In the genomic region with DNA sequence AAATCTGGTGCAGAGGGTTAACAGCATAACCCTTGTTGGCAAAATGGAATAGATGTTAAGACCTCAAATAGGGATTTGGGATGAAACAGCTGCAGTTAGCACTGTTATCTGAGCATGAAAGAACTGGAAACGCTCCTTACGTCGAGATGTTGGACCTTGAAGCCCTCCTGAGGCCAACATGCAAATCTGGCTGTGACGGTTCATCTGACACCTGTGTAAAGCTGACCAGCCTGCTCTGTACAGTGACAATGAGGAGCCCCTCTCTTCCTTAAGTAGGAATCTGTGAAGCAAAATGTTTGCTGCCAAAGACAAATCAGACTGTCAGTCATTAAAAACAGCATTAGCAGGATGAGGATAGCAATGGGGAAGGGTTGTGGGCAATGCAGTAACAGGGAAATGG, we compare ENCODE assay signal across 26 cellular contexts. TPM values are rescaled to one million over a fixed set of nuclear protein-coding genes. Genes with fewer than 3 reads are reported as not detected.
DNase-seq lines count a peak whose midpoint lies in the region; ATAC-seq, FAIRE-seq and TF ChIP-seq lines count a peak whose summit lies in the region.
"Had no signal": no experiment of that assay in that cellular context is flagged by ENCODE, and none has a peak within 500 bp of the region (broad histone marks: within the 10 kb centered on the region; RNA-seq: fewer than 3 reads in every experiment).

No MANE protein-coding gene starts in this region.

- H3K9me2 ChIP-seq in DOHH2 (replicated peaks; ENCODE audit: control insufficient read depth, low read length) (no peaks in the 10 kb centered on the region), Karpas-422 (replicated peaks; ENCODE audit: insufficient read depth, low read length) (no peaks in the 10 kb centered on the region)

- H3K9me3 ChIP-seq in DOHH2 (ENCODE audit: control insufficient read depth, insufficient read depth, low read length) (no peaks in the 10 kb centered on the region), Karpas-422 (ENCODE audit: low read length) (no peaks in the 10 kb centered on the region), GM12878 (replicated peaks; ENCODE audit: control insufficient read depth, insufficient read depth, low read length) (no peaks in the 10 kb centered on the region)
- H3K9me3 ChIP-seq: BLaER1 treated with 17β-estradiol and CSF1 and Interleukin-3, amounts not matched to agents 10 nM and 100 nM; SJCRH30 had no signal

- H2AFZ ChIP-seq in Karpas-422 (ENCODE audit: low read length) (no peak overlapping the region), GM12878 (ENCODE audit: control insufficient read depth, low read depth, low read length) (no peak overlapping the region)
- H2AFZ ChIP-seq: GM23248, PC-9 had no signal

- H3K36me3 ChIP-seq in DOHH2 (ENCODE audit: control insufficient read depth, low read length): peaks cover 36% of the 10 kb centered on the region
- H3K36me3 ChIP-seq in Karpas-422 (ENCODE audit: insufficient read depth, low read length): peaks cover 9% of the 10 kb centered on the region
- H3K36me3 ChIP-seq in GM12878 (ENCODE audit: control insufficient read depth in 2 of 2, insufficient read depth in 2 of 2, low read length in 1 of 2): peaks cover 9 to 16% of the 10 kb centered on the region in 2 experiments

- intact Hi-C loops in GM12878 (cut with micrococcal nuclease; ENCODE audit: unreplicated experiment) (no loop called here), posterior cingulate gyrus (cut with DNase I) (no loop called here)

- peaks cover 3% of the 10 kb centered on the region for H3K27me3 Mint-ChIP-seq in type B pancreatic cell

- no peak for TF ChIP-seq EP300 in GM12878 (IDR thresholded peaks at IDR 0.05; ENCODE audit: borderline replicate concordance in 1 of 2, control insufficient read depth in 1 of 2, low read depth in 2 of 2, low read length in 2 of 2)

- RAD21 ChIA-PET in GM12878 (lab: Charles Lee; ENCODE audit: unreplicated experiment): interaction anchor here (0.6 kb wide), 1 partner anchor 757 kb away, joined by 3 read pairs; no protein-coding TSS in a partner anchor

- H3K4me1 ChIP-seq in DOHH2 (ENCODE audit: control insufficient read depth, low read length) (peaks cover 43% of the 10 kb centered on the region), Karpas-422 (ENCODE audit: low read length) (peaks cover 48% of the 10 kb centered on the region), GM12878 (ENCODE audit: control insufficient read depth, insufficient read depth, low read length) (peaks cover 14% of the 10 kb centered on the region)
- H3K4me1 ChIP-seq: SJCRH30 had no signal

- TF ChIP-seq CTCF in DOHH2 (IDR thresholded peaks at IDR 0.05; ENCODE audit: low read depth, low read length, poor library complexity, severe bottlenecking) (no peak), GM12878 (IDR thresholded peaks at IDR 0.05 in 2 of 3, conservative IDR thresholded peaks at IDR 0.05 in 1 of 3; ENCODE audit: control insufficient read depth in 2 of 3, extremely low read depth in 1 of 3, insufficient read depth in 1 of 3, low read depth in 3 of 3, low read length in 3 of 3) (no peak), type B pancreatic cell (conservative IDR thresholded peaks at IDR 0.05) (no peak)

- no peaks in the 10 kb centered on the region for H4K20me1 ChIP-seq in DOHH2 (ENCODE audit: control insufficient read depth, insufficient read depth, low read depth, low read length)
- H4K20me1 ChIP-seq in Karpas-422 (ENCODE audit: insufficient read depth, low read depth, low read length): 0 out of 2 replicates have a peak, but pooled peaks cover 4% of the 10 kb centered on the region
- H4K20me1 ChIP-seq in GM12878 (ENCODE audit: control insufficient read depth, insufficient read depth): no peaks in the 10 kb centered on the region

- no peak for ATAC-seq in GM12878
- ATAC-seq in HG03354 (IDR thresholded peaks at IDR 0.05; ENCODE audit: poor library complexity, severe bottlenecking, unreplicated experiment): no peak
- no peak for ATAC-seq in GM18867 (IDR thresholded peaks at IDR 0.05; ENCODE audit: unreplicated experiment)
- ATAC-seq: Right ventricle myocardium inferior, SK-N-SH treated with all-trans-retinoic acid at 6 μM for 48 hours had no signal

- H3K4me2 ChIP-seq in DOHH2 (ENCODE audit: low read length) (peak overlapping the region; percentile 46), Karpas-422 (ENCODE audit: low read depth, low read length, poor library complexity, severe bottlenecking) (peak overlapping the region; percentile 52), GM12878 (ENCODE audit: control insufficient read depth, insufficient read depth) (no peak overlapping the region)
- H3K4me2 ChIP-seq: BLaER1 treated with 17β-estradiol and CSF1 and Interleukin-3, amounts not matched to agents 10 nM and 100 nM; PC-9 had no signal

- peaks cover 8% of the 10 kb centered on the region for H3K4me1 Mint-ChIP-seq in type B pancreatic cell (ENCODE audit: unreplicated experiment)

- H3K27me3 ChIP-seq in DOHH2 (ENCODE audit: control insufficient read depth, low read length): no peaks in the 10 kb centered on the region
- H3K27me3 ChIP-seq in Karpas-422 (ENCODE audit: low read length): no peaks in the 10 kb centered on the region
- H3K27me3 ChIP-seq in GM12878 (replicated peaks in 1 of 2; ENCODE audit: control insufficient read depth in 2 of 2, insufficient read depth in 2 of 2, low read length in 1 of 2): no peaks in the 10 kb centered on the region
- H3K27me3 ChIP-seq: BLaER1 treated with 17β-estradiol and CSF1 and Interleukin-3, amounts not matched to agents 10 nM and 100 nM; SJCRH30 had no signal

- 0 out of 2 replicates have a peak, but pooled peaks cover 11% of the 10 kb centered on the region for H3F3A ChIP-seq in DOHH2 (ENCODE audit: control insufficient read depth, insufficient read depth)

- in situ Hi-C loops in GM12878 (cut with MboI): no loop called here

- SMC1A ChIA-PET in GM12878 (lab: Charles Lee; ENCODE audit: uncharacterized antibody, unreplicated experiment): interaction anchor here (0.7 to 6.9 kb wide), 4 partner anchors 9 to 42 kb away, joined by 3 to 42 read pairs (median 7); no protein-coding TSS in a partner anchor

- 19% methylated on average over 4 of the region's 4 CpGs for WGBS in GM12878 (ENCODE audit: insufficient coverage, insufficient replicate concordance, low lambda C conversion rate, missing lambda C conversion rate)

- H3K9me3 Mint-ChIP-seq in type B pancreatic cell: no peaks in the 10 kb centered on the region
- H3K9me3 Mint-ChIP-seq: CD4-positive, alpha-beta T cell; H9; HFFc6 had no signal

- peak overlapping the region; percentile 42 for H3K27ac ChIP-seq in DOHH2 (ENCODE audit: low read depth, low read length)
- H3K27ac ChIP-seq in Karpas-422 (ENCODE audit: low read length): peak overlapping the region; percentile 56
- H3K27ac ChIP-seq in GM12878 (ENCODE audit: control insufficient read depth, insufficient read depth): no peak overlapping the region
- H3K27ac ChIP-seq: BLaER1 treated with 17β-estradiol and CSF1 and Interleukin-3, amounts not matched to agents 10 nM and 100 nM; GM23248; PC-9; SJCRH30 had no signal

- no peak for TF ChIP-seq RAD21 in GM12878 (IDR thresholded peaks at IDR 0.05; ENCODE audit: insufficient read depth, low read depth, low read length)

- H3K9ac ChIP-seq in Karpas-422 (ENCODE audit: low read length): peak overlapping the region; percentile 39
- H3K9ac ChIP-seq in GM12878 (ENCODE audit: control insufficient read depth, insufficient read depth, low read length): no peak overlapping the region
- H3K9ac ChIP-seq: BLaER1 treated with 17β-estradiol and CSF1 and Interleukin-3, amounts not matched to agents 10 nM and 100 nM; GM23248 had no signal

- POLR2A ChIA-PET in GM12878 (lab: Charles Lee): interaction anchor here (1.5 kb wide), 1 partner anchor 15 kb away, joined by 4 read pairs; no protein-coding TSS in a partner anchor

- H3K79me2 ChIP-seq in DOHH2 (ENCODE audit: control insufficient read depth, low read length) (no peaks in the 10 kb centered on the region), Karpas-422 (ENCODE audit: low read length) (no peaks in the 10 kb centered on the region), GM12878 (ENCODE audit: control insufficient read depth, insufficient read depth, low read length) (no peaks in the 10 kb centered on the region)

- H3K27ac Mint-ChIP-seq in type B pancreatic cell: peak overlapping the region; percentile 26
- H3K27ac Mint-ChIP-seq: CD4-positive, alpha-beta T cell; H9; HFFc6 had no signal

- H3K4me3 ChIP-seq in DOHH2 (ENCODE audit: low read length): peak overlapping the region; percentile 33; the same call in 1 of the 2 replicates
- peak overlapping the region; percentile 15; the same call in 1 of the 2 replicates for H3K4me3 ChIP-seq in Karpas-422 (ENCODE audit: low read length)
- H3K4me3 ChIP-seq in GM12878: no peak overlapping the region
- H3K4me3 ChIP-seq: BLaER1 treated with 17β-estradiol and CSF1 and Interleukin-3, amounts not matched to agents 10 nM and 100 nM; GM23248; PC-9; SJCRH30 had no signal

- TF ChIP-seq POLR2A in GM12878 (IDR thresholded peaks at IDR 0.05; ENCODE audit: low read depth, low read length): no peak

- H3K4me3 Mint-ChIP-seq in type B pancreatic cell: no peak overlapping the region
- H3K4me3 Mint-ChIP-seq: CD4-positive, alpha-beta T cell; H9; HFFc6 had no signal

- TSS peak; percentile 61 for BruUV-seq in GM12878 (replicated peaks; lab: Mats Ljungman, UMichigan)

- CTCF ChIA-PET in GM12878 (lab: Yijun Ruan, JAX): interaction anchor here (0.7 to 1.0 kb wide), 5 partner anchors 9 to 101 kb away, joined by 3 to 4 read pairs (median 3); no protein-coding TSS in a partner anchor

- FAIRE-seq in GM12878 (lab: Jason Lieb, UNC): no peak
- FAIRE-seq: A204.1 had no signal

- peaks cover 17% of the 10 kb centered on the region for H3K36me3 Mint-ChIP-seq in type B pancreatic cell

- DNase-seq in Karpas-422 (peak; percentile 65), GM12878 (ENCODE audit: low read depth, low spot score) (no peak), type B pancreatic cell (ENCODE audit: extremely low spot score, unreplicated experiment) (no peak), posterior cingulate gyrus (no peak)
- DNase-seq: CD4-positive, alpha-beta T cell; COR-L47; DMS79; GF-D8; GM23248; H9; HFFc6; NCI-H1092 treated with DMSO at 0.1 percent for 48 hours; NCI-H1436 treated with DMSO at 0.1 percent for 48 hours; NCI-H187 treated with DMSO at 0.1 percent for 48 hours; NCI-H345; NCI-H510A treated with DMSO at 0.1 percent for 48 hours; NCI-H774; PC-9; SJCRH30 had no signal

RNA-seq across cellular contexts. Expression of gene PAPLN, which starts 36.5 kb away (rescaled TPM):
- total RNA-seq in Karpas-422 (2014; rRNA removed; shearing (Covaris generic); ENCODE audit: low replicate concordance): 12.9 and 18.0 TPM in 2 replicates
- total RNA-seq in GM12878 (2013; cell fraction: nucleolus; rRNA removed): 83.0 and 91.1 TPM in 2 replicates
- total RNA-seq in GM12878 (2014; rRNA removed) (9.9 and 10.7 TPM in 2 replicates), GM12878 (2014; rRNA removed; fragmentation: Illumina TruSeq; extraction: Trizol) (6.4 and 7.1 TPM in 2 replicates), GM12878 (2021) (11.4 and 15.6 TPM in 2 replicates), type B pancreatic cell (ENCODE audit: low replicate concordance) (0.99 and 2.0 TPM in 2 replicates)
- polyA plus RNA-seq in GM12878 (2011; ENCODE audit: low read depth): 6.3 TPM
- polyA plus RNA-seq in GM12878 (2011; rRNA removed) (18.9 and 23.5 TPM in 2 replicates), GM12878 (2014; fragmentation: Illumina TruSeq; extraction: Trizol) (7.7 and 11.8 TPM in 2 replicates), GM12878 (2014; fragmentation: Nextera tagmentation; extraction: Ambion mirVana) (1 to 10 TPM; 1.8 to 2.6 TPM), GM12878 (2014; rRNA removed) (15.7 and 19.8 TPM in 2 replicates), GM12878 (2016; fragmentation: Nextera tagmentation; extraction: Ambion mirVana) (1 to 10 TPM; 3.8 to 7.0 TPM)
- 13.4 and 15.6 TPM in 2 replicates for polyA plus RNA-seq in GM12878 (2011; cell fraction: cytosol; rRNA removed)
- 121 and 135 TPM in 2 replicates for polyA plus RNA-seq in GM12878 (2011; cell fraction: nucleus; rRNA removed)
- 5.7 and 13.3 TPM in 2 replicates for polyA plus RNA-seq in GM12878 (2012)
- polyA minus RNA-seq in GM12878 (2011; rRNA and poly(A)+ RNA removed): 9.6 and 21.2 TPM in 2 replicates
- 4.7 and 7.6 TPM in 2 replicates for polyA minus RNA-seq in GM12878 (2011; cell fraction: cytosol; rRNA and poly(A)+ RNA removed)
- polyA minus RNA-seq in GM12878 (2011; cell fraction: nucleus; rRNA and poly(A)+ RNA removed): 34.9 and 47.5 TPM in 2 replicates
- total RNA-seq: PC-9, SJCRH30 had no signal
